In the genomic region with DNA sequence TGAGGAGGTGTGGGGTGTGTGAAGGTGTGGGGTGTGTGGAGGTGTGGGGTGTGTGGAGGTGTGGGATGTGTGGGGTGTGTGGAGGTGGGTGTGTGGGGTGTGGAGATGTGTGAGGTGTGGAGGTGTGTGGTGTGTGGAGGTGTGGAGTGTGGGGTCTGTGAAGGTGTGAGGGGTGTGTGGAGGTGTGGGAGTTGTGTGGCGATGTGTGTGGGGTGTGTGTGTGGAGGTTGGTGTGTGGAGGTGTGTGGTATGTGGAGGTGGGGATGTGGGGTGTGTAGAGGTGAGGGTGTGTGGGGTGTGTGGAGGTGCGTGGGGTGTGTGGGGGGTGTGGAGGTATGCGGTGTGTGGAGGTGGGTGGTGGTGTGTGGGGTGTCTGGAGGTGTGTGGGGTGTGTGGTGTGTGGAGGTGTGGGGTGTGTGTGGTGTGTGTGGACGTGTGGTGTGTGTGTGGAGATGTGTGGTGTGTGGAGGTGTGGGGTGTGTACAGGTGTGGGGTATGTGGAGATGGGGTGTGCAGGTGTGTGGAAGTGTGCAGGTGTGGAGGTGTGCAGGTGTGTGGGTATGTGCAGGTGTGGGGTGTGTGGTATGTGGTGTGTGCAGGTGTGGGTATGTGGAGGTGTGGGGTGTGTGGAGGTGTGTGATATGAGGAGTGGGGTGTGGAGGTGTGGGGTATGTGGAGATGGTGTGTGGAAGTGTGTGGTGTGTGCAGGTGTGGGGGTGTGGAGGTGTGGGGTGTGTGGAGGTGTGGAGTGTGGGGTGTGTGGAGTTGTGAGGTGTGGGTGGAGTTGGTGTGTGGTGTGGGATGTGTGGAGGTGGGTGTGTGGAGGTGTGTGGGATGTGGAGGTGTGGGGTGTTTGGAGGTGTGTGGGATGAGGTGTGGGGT, we compare ENCODE assay signal across 1 cellular context.
TF ChIP-seq lines count a peak whose summit lies in the region.

No MANE protein-coding gene starts in this region.

TF ChIP-seq in H1, 55 proteins besides CTCF, POLR2A, EP300 and RAD21:
- TF ChIP-seq SRF (IDR thresholded peaks at IDR 0.05; ENCODE audit: low read depth, low read length) (no peak), SUZ12 (IDR thresholded peaks at IDR 0.05; ENCODE audit: low read length) (no peak), NRF1 (IDR thresholded peaks at IDR 0.05; ENCODE audit: low read depth, low read length) (no peak), JUN (IDR thresholded peaks at IDR 0.05; ENCODE audit: low read depth, low read length) (no peak), TCF12 (IDR thresholded peaks at IDR 0.05; ENCODE audit: low read depth, low read length) (no peak)
